In genomic region chr12:75479963-75480461, GRCh38 we compare ENCODE assay signal across 1 cellular context.
A peak's percentile ranks its signal among the peaks of the same experiment; 100 is the strongest.
TF ChIP-seq lines count a peak whose summit lies in the region.

No MANE protein-coding gene starts in this region.

TF ChIP-seq in K562, 482 proteins besides CTCF, POLR2A, EP300 and RAD21 (continued from another document):
- no peak for TF ChIP-seq XRCC4 (IDR thresholded peaks at IDR 0.05; ENCODE audit: extremely low read depth, insufficient read depth, insufficient read length)
- TF ChIP-seq HDAC6 (IDR thresholded peaks at IDR 0.05; ENCODE audit: low read depth, low read length) = no peak
- no peak for TF ChIP-seq KLF13 (tag; IDR thresholded peaks at IDR 0.05; ENCODE audit: borderline replicate concordance, low read depth)
- TF ChIP-seq, protein P1, sequence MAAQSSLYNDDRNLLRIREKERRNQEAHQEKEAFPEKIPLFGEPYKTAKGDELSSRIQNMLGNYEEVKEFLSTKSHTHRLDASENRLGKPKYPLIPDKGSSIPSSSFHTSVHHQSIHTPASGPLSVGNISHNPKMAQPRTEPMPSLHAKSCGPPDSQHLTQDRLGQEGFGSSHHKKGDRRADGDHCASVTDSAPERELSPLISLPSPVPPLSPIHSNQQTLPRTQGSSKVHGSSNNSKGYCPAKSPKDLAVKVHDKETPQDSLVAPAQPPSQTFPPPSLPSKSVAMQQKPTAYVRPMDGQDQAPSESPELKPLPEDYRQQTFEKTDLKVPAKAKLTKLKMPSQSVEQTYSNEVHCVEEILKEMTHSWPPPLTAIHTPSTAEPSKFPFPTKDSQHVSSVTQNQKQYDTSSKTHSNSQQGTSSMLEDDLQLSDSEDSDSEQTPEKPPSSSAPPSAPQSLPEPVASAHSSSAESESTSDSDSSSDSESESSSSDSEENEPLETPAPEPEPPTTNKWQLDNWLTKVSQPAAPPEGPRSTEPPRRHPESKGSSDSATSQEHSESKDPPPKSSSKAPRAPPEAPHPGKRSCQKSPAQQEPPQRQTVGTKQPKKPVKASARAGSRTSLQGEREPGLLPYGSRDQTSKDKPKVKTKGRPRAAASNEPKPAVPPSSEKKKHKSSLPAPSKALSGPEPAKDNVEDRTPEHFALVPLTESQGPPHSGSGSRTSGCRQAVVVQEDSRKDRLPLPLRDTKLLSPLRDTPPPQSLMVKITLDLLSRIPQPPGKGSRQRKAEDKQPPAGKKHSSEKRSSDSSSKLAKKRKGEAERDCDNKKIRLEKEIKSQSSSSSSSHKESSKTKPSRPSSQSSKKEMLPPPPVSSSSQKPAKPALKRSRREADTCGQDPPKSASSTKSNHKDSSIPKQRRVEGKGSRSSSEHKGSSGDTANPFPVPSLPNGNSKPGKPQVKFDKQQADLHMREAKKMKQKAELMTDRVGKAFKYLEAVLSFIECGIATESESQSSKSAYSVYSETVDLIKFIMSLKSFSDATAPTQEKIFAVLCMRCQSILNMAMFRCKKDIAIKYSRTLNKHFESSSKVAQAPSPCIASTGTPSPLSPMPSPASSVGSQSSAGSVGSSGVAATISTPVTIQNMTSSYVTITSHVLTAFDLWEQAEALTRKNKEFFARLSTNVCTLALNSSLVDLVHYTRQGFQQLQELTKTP (IDR thresholded peaks at IDR 0.05; ENCODE audit: low read depth in 1 of 2, partially characterized antibody in 2 of 2) = no peak
- no peak for TF ChIP-seq HIVEP1 (CRISPR knock-in tag; IDR thresholded peaks at IDR 0.05)
- no peak for TF ChIP-seq MAFG (tag; conservative IDR thresholded peaks at IDR 0.05)
- TF ChIP-seq ZNF707 (CRISPR knock-in tag; conservative IDR thresholded peaks at IDR 0.05) = no peak
- TF ChIP-seq ASH1L (IDR thresholded peaks at IDR 0.05; ENCODE audit: borderline replicate concordance, low read depth, partially characterized antibody) = peak; percentile 24
- TF ChIP-seq ARNT (IDR thresholded peaks at IDR 0.05) = no peak
- no peak for TF ChIP-seq CBFA2T3 (IDR thresholded peaks at IDR 0.05)
- TF ChIP-seq EHMT2 (IDR thresholded peaks at IDR 0.05) = no peak
- TF ChIP-seq LARP7 (IDR thresholded peaks at IDR 0.05) = no peak
- no peak for TF ChIP-seq ZKSCAN1 (IDR thresholded peaks at IDR 0.05; ENCODE audit: low read depth, low read length)
- TF ChIP-seq TCF7L2 (IDR thresholded peaks at IDR 0.05; ENCODE audit: low read depth, low read length) = no peak
- no peak for TF ChIP-seq TCFL5 (CRISPR knock-in tag; conservative IDR thresholded peaks at IDR 0.05)
- peak; percentile 34; the same call in 1 of the 2 replicates for TF ChIP-seq ELF1 (tag; IDR thresholded peaks at IDR 0.05)
- no peak for TF ChIP-seq ZNF12 (CRISPR knock-in tag; IDR thresholded peaks at IDR 0.05)
- TF ChIP-seq E2F3 (CRISPR knock-in tag; IDR thresholded peaks at IDR 0.05) = no peak
- no peak for TF ChIP-seq RB1 (IDR thresholded peaks at IDR 0.05; ENCODE audit: low read depth)
- TF ChIP-seq CTBP1 (IDR thresholded peaks at IDR 0.05; ENCODE audit: borderline replicate concordance) = no peak
- TF ChIP-seq, protein P2, sequence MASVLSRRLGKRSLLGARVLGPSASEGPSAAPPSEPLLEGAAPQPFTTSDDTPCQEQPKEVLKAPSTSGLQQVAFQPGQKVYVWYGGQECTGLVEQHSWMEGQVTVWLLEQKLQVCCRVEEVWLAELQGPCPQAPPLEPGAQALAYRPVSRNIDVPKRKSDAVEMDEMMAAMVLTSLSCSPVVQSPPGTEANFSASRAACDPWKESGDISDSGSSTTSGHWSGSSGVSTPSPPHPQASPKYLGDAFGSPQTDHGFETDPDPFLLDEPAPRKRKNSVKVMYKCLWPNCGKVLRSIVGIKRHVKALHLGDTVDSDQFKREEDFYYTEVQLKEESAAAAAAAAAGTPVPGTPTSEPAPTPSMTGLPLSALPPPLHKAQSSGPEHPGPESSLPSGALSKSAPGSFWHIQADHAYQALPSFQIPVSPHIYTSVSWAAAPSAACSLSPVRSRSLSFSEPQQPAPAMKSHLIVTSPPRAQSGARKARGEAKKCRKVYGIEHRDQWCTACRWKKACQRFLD (CRISPR knock-in tag; IDR thresholded peaks at IDR 0.05) = peak; percentile 35; the same call in 1 of the 2 replicates
- no peak for TF ChIP-seq ZNF324 (CRISPR knock-in tag; IDR thresholded peaks at IDR 0.05)
- no peak for TF ChIP-seq CBFB (CRISPR knock-in tag; IDR thresholded peaks at IDR 0.05)
- no peak for TF ChIP-seq PRDM10 (IDR thresholded peaks at IDR 0.05; ENCODE audit: partially characterized antibody)
- TF ChIP-seq GTF2B (IDR thresholded peaks at IDR 0.05; ENCODE audit: extremely low read depth, insufficient read length) = no peak
- TF ChIP-seq YBX1 (IDR thresholded peaks at IDR 0.05) = no peak
- 0 out of 2 replicates have a peak, but pooled peaks have one; percentile 19 for TF ChIP-seq ZBTB26 (CRISPR knock-in tag; IDR thresholded peaks at IDR 0.05)
- TF ChIP-seq TFAM (CRISPR knock-in tag; conservative IDR thresholded peaks at IDR 0.05) = no peak
- no peak for TF ChIP-seq MTF1 (CRISPR knock-in tag; IDR thresholded peaks at IDR 0.05; ENCODE audit: borderline replicate concordance)
